Comparison of ENCODE assay signal across 10 cellular contexts in the genomic region with DNA sequence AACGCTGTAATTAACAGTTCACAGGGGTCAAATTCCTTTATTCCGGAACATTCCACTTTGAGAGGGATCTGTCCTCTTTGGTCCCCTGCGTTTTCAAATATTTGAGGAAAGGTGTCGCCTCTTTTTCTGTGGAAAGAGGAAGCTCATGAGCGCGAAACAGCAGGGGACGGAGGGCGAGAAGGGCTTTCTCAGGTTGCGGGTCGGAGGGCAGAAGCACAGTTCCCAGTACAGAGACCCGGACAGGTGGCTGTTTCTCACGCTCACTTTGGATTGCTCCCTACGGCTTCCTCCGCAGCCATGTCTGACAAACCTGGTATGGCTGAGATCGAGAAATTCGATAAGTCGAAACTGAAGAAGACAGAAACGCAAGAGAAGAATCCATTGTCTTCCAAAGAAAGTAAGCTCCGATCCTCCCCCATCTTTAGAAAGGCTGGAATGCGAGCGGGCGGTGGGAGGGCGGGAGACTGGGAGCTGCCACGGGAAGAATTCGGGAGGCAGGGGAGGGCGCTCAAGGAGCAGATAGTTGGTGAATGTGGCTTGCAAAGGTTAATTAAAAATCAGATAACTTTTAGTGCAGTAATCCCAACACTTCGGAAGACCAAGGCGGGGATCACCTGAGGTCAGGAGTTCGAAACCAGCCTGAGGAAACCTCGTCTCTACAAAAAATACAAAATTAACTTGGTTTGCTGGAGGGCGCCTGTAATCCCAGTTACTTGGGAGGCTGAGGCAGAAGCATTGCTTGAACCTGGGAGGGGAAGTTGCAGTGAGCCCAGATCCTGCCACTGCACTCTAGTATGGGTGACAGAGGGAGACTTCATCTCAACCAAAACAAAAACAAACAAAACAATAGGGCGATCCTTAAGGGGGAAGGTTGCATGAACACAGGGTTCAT. TPM values are rescaled to one million over a fixed set of nuclear protein-coding genes. Genes with fewer than 3 reads are reported as not detected.
DNase-seq lines count a peak whose midpoint lies in the region; ATAC-seq, FAIRE-seq and TF ChIP-seq lines count a peak whose summit lies in the region.
"Had no signal": no experiment of that assay in that cellular context is flagged by ENCODE, and none has a peak within 500 bp of the region (broad histone marks: within the 10 kb centered on the region; RNA-seq: fewer than 3 reads in every experiment).

No MANE protein-coding gene starts in this region.

- H3K4me3 Mint-ChIP-seq in WTC11 = peak overlapping the region; percentile 84

- ATAC-seq in WTC11 (peak; percentile 68), omental fat pad (ENCODE audit: low FRiP score) (no peak), GM18511 (IDR thresholded peaks at IDR 0.05; ENCODE audit: unreplicated experiment) (no peak)

- no peak for FAIRE-seq in HTR-8/SVneo (lab: Jason Lieb, UNC)

- H3K9me3 Mint-ChIP-seq in WTC11 = no peaks in the 10 kb centered on the region
- H3K9me3 Mint-ChIP-seq: stimulated activated naive B cell treated with anti-CD40 and anti-IgM and Interleukin-4, amounts not matched to agents 10 μg/mL and 1 μg/mL and 100 μg/mL, for 72 hours had no signal

- TF ChIP-seq CTCF in WTC11 (IDR thresholded peaks at IDR 0.05) = no peak
- no peak for TF ChIP-seq CTCF in omental fat pad (IDR thresholded peaks at IDR 0.05)

- no peaks in the 10 kb centered on the region for H3K27me3 Mint-ChIP-seq in WTC11 (ENCODE audit: low read depth)
- H3K27me3 Mint-ChIP-seq: stimulated activated naive B cell treated with anti-CD40 and anti-IgM and Interleukin-4, amounts not matched to agents 10 μg/mL and 1 μg/mL and 100 μg/mL, for 72 hours had no signal

- CTCF ChIA-PET in WTC11 (lab: Charles Lee) = no interaction called here

- peak overlapping the region; percentile 99 for H3K27ac Mint-ChIP-seq in WTC11
- H3K27ac Mint-ChIP-seq: stimulated activated naive B cell treated with anti-CD40 and anti-IgM and Interleukin-4, amounts not matched to agents 10 μg/mL and 1 μg/mL and 100 μg/mL, for 72 hours had no signal

- DNase-seq in activated T-cell treated with anti-CD3 and anti-CD28 coated beads for 1 hour (ENCODE audit: low read depth) (peak; percentile 11), WTC11 (ENCODE audit: low spot score) (peak; percentile 63), glomerular visceral epithelial cell (ENCODE audit: extremely low spot score) (peak; percentile 40), superior temporal gyrus (ENCODE audit: extremely low spot score) (peak; percentile 47), omental fat pad (ENCODE audit: low spot score) (no peak), HTR-8/SVneo (ENCODE audit: insufficient read length, low spot score) (no peak)
- DNase-seq in activated T-cell treated with anti-CD3 and anti-CD28 coated beads, Interleukin-2, amount 50 U/mL, for 1 hour = no peak
- DNase-seq: stimulated activated naive B cell treated with anti-CD40 and anti-IgM and Interleukin-4, amounts not matched to agents 10 μg/mL and 1 μg/mL and 100 μg/mL, for 72 hours had no signal

- H3K4me1 Mint-ChIP-seq in WTC11 = peaks cover 35% of the 10 kb centered on the region

- POLR2A ChIA-PET in WTC11 (lab: Charles Lee) = interaction anchor here (0.9 to 1.7 kb wide), 3 partner anchors 134 to 225 kb away, joined by 3 to 11 read pairs (median 3); a partner anchor contains a TSS

- no peaks in the 10 kb centered on the region for H3K36me3 Mint-ChIP-seq in WTC11

TF ChIP-seq in WTC11, 78 proteins besides CTCF, POLR2A, EP300 and RAD21:
- TF ChIP-seq, protein P1, sequence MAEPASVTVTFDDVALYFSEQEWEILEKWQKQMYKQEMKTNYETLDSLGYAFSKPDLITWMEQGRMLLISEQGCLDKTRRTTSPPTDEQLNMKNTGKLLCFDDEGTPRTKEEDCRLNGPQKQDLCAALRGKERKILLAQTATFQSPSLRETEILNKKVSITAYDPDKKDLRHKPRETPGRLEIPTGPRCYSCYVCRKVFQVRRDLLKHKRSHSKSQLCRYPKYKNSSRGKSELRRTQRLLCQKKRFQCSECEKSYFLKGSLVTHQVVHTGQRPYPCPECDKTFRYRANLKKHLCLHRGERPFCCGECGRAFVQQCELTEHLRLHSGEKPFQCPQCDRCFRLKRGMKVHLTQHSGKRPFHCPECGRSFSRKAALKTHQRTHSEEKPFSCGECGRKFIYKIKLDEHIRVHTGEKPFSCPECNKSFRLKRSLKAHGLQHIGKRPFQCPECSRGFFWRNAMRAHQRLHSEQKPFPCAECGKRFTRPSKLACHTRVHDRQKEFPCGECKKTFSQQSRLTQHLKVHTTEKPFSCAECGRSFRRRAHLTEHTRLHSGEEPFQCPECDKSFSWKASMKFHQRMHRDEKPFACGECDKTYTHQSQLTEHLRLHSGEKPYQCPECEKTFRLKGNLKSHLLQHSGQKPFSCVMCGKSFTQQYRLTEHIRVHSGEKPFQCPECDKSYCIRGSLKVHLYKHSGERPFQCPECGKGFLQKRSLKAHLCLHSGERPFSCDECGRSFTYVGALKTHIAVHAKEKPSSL (CRISPR knock-in tag; conservative IDR thresholded peaks at IDR 0.05) = no peak
- TF ChIP-seq, protein P2, sequence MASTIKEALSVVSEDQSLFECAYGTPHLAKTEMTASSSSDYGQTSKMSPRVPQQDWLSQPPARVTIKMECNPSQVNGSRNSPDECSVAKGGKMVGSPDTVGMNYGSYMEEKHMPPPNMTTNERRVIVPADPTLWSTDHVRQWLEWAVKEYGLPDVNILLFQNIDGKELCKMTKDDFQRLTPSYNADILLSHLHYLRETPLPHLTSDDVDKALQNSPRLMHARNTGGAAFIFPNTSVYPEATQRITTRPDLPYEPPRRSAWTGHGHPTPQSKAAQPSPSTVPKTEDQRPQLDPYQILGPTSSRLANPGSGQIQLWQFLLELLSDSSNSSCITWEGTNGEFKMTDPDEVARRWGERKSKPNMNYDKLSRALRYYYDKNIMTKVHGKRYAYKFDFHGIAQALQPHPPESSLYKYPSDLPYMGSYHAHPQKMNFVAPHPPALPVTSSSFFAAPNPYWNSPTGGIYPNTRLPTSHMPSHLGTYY (CRISPR knock-in tag; IDR thresholded peaks at IDR 0.05) = no peak
- no peak for TF ChIP-seq SMAD3 (CRISPR knock-in tag; IDR thresholded peaks at IDR 0.05; ENCODE audit: borderline replicate concordance)
- no peak for TF ChIP-seq TP53 (CRISPR knock-in tag; IDR thresholded peaks at IDR 0.05)
- TF ChIP-seq, protein P3, sequence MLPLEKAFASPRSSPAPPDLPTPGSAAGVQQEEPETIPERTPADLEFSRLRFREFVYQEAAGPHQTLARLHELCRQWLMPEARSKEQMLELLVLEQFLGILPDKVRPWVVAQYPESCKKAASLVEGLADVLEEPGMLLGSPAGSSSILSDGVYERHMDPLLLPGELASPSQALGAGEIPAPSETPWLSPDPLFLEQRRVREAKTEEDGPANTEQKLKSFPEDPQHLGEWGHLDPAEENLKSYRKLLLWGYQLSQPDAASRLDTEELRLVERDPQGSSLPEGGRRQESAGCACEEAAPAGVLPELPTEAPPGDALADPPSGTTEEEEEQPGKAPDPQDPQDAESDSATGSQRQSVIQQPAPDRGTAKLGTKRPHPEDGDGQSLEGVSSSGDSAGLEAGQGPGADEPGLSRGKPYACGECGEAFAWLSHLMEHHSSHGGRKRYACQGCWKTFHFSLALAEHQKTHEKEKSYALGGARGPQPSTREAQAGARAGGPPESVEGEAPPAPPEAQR (CRISPR knock-in tag; IDR thresholded peaks at IDR 0.05) = no peak
- no peak for TF ChIP-seq NFATC4 (CRISPR knock-in tag; IDR thresholded peaks at IDR 0.05)
- TF ChIP-seq, protein P4, sequence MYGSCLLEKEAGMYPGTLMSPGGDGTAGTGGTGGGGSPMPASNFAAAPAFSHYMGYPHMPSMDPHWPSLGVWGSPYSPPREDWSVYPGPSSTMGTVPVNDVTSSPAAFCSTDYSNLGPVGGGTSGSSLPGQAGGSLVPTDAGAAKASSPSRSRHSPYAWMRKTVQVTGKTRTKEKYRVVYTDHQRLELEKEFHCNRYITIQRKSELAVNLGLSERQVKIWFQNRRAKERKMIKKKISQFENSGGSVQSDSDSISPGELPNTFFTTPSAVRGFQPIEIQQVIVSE (CRISPR knock-in tag; IDR thresholded peaks at IDR 0.05; ENCODE audit: borderline replicate concordance) = no peak
- TF ChIP-seq, protein P5, sequence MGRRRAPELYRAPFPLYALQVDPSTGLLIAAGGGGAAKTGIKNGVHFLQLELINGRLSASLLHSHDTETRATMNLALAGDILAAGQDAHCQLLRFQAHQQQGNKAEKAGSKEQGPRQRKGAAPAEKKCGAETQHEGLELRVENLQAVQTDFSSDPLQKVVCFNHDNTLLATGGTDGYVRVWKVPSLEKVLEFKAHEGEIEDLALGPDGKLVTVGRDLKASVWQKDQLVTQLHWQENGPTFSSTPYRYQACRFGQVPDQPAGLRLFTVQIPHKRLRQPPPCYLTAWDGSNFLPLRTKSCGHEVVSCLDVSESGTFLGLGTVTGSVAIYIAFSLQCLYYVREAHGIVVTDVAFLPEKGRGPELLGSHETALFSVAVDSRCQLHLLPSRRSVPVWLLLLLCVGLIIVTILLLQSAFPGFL (CRISPR knock-in tag; IDR thresholded peaks at IDR 0.05; ENCODE audit: borderline replicate concordance) = no peak
- no peak for TF ChIP-seq FOXP1 (CRISPR knock-in tag; IDR thresholded peaks at IDR 0.05; ENCODE audit: borderline replicate concordance)
- no peak for TF ChIP-seq CREM (CRISPR knock-in tag; IDR thresholded peaks at IDR 0.05)
TF ChIP-seq in WTC11: peak in this region for 0.

RNA-seq across cellular contexts. Expression of a gene that starts 0.6 kb away (rescaled TPM):
- total RNA-seq in WTC11 (2021) (3.0 to 3.6 TPM (median 3.6 TPM) in 3 replicates), omental fat pad (1 to 10 TPM in 1 of 4 donors, under 1 TPM in 1, not detected in 2; 0.72 to 1.3 TPM)
- total RNA-seq: glomerular endothelial cell had no signal

Comparison
In these comparisons a context has a peak if more than half of its experiments do, and no peak if none do; other contexts are left out.
1. DNase-seq: peak in activated T-cell treated with anti-CD3 and anti-CD28 coated beads for 1 hour (single experiment), WTC11 (single experiment), glomerular visceral epithelial cell (single experiment) and superior temporal gyrus (single experiment); none in activated T-cell treated with anti-CD3 and anti-CD28 coated beads, Interleukin-2, amount 50 U/mL, for 1 hour (single experiment), omental fat pad (single experiment) and HTR-8/SVneo (single experiment).